12 cellular contexts compared by ENCODE assay signal in the genomic region with DNA sequence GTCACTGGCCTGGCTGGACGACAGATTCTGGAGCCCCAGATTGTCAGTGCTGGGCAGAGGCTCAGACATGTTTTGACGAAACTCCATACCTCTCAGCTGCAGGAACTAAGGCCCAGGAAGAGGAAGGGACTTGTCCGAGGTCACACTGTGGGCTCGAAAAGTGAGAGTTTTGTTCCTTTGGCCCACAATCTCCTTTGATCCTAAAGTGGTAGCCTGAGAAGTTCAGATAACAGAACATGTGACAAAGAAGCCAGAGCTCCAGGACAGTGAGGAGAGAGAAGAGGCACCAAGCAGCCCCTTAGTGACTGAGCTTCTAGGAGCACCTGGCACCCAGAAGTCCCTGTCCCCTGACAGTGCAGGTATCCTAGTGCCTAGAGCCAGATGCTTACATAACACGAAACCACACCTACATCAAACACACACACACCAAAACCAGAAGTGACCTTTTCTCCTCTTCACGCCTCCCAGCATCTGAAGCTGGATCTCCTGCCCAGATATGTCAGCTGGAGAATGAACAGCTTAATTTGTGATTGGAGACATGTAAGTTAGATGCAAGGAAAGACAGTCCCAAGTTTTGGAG.
DNase-seq lines count a peak whose midpoint lies in the region; ATAC-seq and TF ChIP-seq lines count a peak whose summit lies in the region.
"Had no signal": no experiment of that assay in that cellular context is flagged by ENCODE, and none has a peak within 500 bp of the region (broad histone marks: within the 10 kb centered on the region; RNA-seq: fewer than 3 reads in every experiment).

No MANE protein-coding gene starts in this region.

- H3K27me3 ChIP-seq in PC-3 (ENCODE audit: low read length) (no peaks in the 10 kb centered on the region), parathyroid adenoma (ENCODE audit: control insufficient read depth, insufficient read depth, low read length) (no peaks in the 10 kb centered on the region)
- H3K27me3 ChIP-seq: tibial nerve had no signal

- H3K36me3 ChIP-seq in PC-3 (ENCODE audit: low read depth, low read length) (no peaks in the 10 kb centered on the region), parathyroid adenoma (ENCODE audit: control insufficient read depth, insufficient read depth, low read length) (no peaks in the 10 kb centered on the region)
- H3K36me3 ChIP-seq: tibial nerve had no signal

- DNase-seq in CD1c-positive myeloid dendritic cell (ENCODE audit: extremely low spot score) (peak; percentile 30), PC-3 (no peak), RKO (ENCODE audit: low spot score) (no peak), chondrocyte (ENCODE audit: low spot score) (no peak)
- no peak for DNase-seq in activated CD8-positive, alpha-beta T cell treated with anti-CD3 and anti-CD28 coated beads, Interleukin-2, amount 10 ng/mL, durations not matched to agents 7 days and 5 days
- no peak for DNase-seq in activated CD4-positive, alpha-beta T cell treated with anti-CD3 and anti-CD28 coated beads for 4 hours
- DNase-seq: activated B cell treated with CpG ODN at 0.5 μM for 24 hours, DMS153 had no signal

- TF ChIP-seq CTCF in PC-3 (conservative IDR thresholded peaks at IDR 0.05; ENCODE audit: low read depth, low read length) = no peak
- TF ChIP-seq CTCF in parathyroid adenoma (IDR thresholded peaks at IDR 0.05) = no peak
- no peak for TF ChIP-seq CTCF in chondrocyte (IDR thresholded peaks at IDR 0.05)

- H3K27ac ChIP-seq in PC-3 (ENCODE audit: low read length) (0 out of 2 replicates have a peak overlapping the region, but pooled peaks have one; percentile 88), parathyroid adenoma (peak overlapping the region; percentile 92)

- H3K36me3 Mint-ChIP-seq in activated CD8-positive, alpha-beta T cell treated with anti-CD3 and anti-CD28 coated beads, Interleukin-2, amount 10 ng/mL, durations not matched to agents 7 days and 5 days (ENCODE audit: low read depth) = no peaks in the 10 kb centered on the region
- no peaks in the 10 kb centered on the region for H3K36me3 Mint-ChIP-seq in chondrocyte (ENCODE audit: low read depth)
- H3K36me3 Mint-ChIP-seq: natural killer cell treated with Interleukin-12 subunit alpha and Interleukin-12 subunit beta and Interleukin-15 and Interleukin-18, amount 100 ng/mL, for 72 hours had no signal

- H3K9me3 ChIP-seq in PC-3 (ENCODE audit: low read length) (no peaks in the 10 kb centered on the region), parathyroid adenoma (ENCODE audit: control insufficient read depth, low read length) (no peaks in the 10 kb centered on the region)
- H3K9me3 ChIP-seq: tibial nerve had no signal

- peaks cover 6% of the 10 kb centered on the region for H3K4me1 Mint-ChIP-seq in activated CD8-positive, alpha-beta T cell treated with anti-CD3 and anti-CD28 coated beads, Interleukin-2, amount 10 ng/mL, durations not matched to agents 7 days and 5 days (ENCODE audit: low read depth)
- peaks cover 37% of the 10 kb centered on the region for H3K4me1 Mint-ChIP-seq in chondrocyte (ENCODE audit: low read depth)

- peaks cover 60% of the 10 kb centered on the region for H3K4me1 ChIP-seq in PC-3 (ENCODE audit: insufficient read depth, low read length)
- peaks cover 49% of the 10 kb centered on the region for H3K4me1 ChIP-seq in parathyroid adenoma

- no peaks in the 10 kb centered on the region for H3K9me3 Mint-ChIP-seq in activated CD8-positive, alpha-beta T cell treated with anti-CD3 and anti-CD28 coated beads, Interleukin-2, amount 10 ng/mL, durations not matched to agents 7 days and 5 days (ENCODE audit: insufficient read depth)
- H3K9me3 Mint-ChIP-seq in chondrocyte (ENCODE audit: low read depth) = no peaks in the 10 kb centered on the region
- H3K9me3 Mint-ChIP-seq: activated B cell treated with CpG ODN at 0.5 μM for 24 hours; natural killer cell treated with Interleukin-12 subunit alpha and Interleukin-12 subunit beta and Interleukin-15 and Interleukin-18, amount 100 ng/mL, for 72 hours had no signal

- no peak overlapping the region for H2AFZ ChIP-seq in PC-3 (ENCODE audit: low read length)
- peak overlapping the region; percentile 70 for H2AFZ ChIP-seq in parathyroid adenoma

- H3K9ac ChIP-seq in PC-3 (ENCODE audit: low read length) = no peak overlapping the region
- no peak overlapping the region for H3K9ac ChIP-seq in parathyroid adenoma

- H3K27me3 Mint-ChIP-seq in activated CD8-positive, alpha-beta T cell treated with anti-CD3 and anti-CD28 coated beads, Interleukin-2, amount 10 ng/mL, durations not matched to agents 7 days and 5 days (ENCODE audit: low read depth) = peaks cover 15% of the 10 kb centered on the region
- no peaks in the 10 kb centered on the region for H3K27me3 Mint-ChIP-seq in chondrocyte (ENCODE audit: low read depth)

- CTCF ChIA-PET in PC-3 (lab: Charles Lee) = interaction anchor here (0.6 to 0.7 kb wide), 2 partner anchors 42 to 199 kb away, joined by 3 to 4 read pairs; no protein-coding TSS in a partner anchor
- CTCF ChIA-PET in activated CD8-positive, alpha-beta T cell treated with anti-CD3 and anti-CD28 coated beads, Interleukin-2, amount 10 ng/mL, durations not matched to agents 7 days and 5 days (lab: Charles Lee) = interaction anchor here (1.5 kb wide), 1 partner anchor 174 kb away, joined by 4 read pairs; no protein-coding TSS in a partner anchor

- no peak overlapping the region for H3K27ac Mint-ChIP-seq in activated CD8-positive, alpha-beta T cell treated with anti-CD3 and anti-CD28 coated beads, Interleukin-2, amount 10 ng/mL, durations not matched to agents 7 days and 5 days
- H3K27ac Mint-ChIP-seq in chondrocyte (ENCODE audit: unreplicated experiment) = no peak overlapping the region
- H3K27ac Mint-ChIP-seq: activated B cell treated with CpG ODN at 0.5 μM for 24 hours; natural killer cell treated with Interleukin-12 subunit alpha and Interleukin-12 subunit beta and Interleukin-15 and Interleukin-18, amount 100 ng/mL, for 72 hours had no signal

- H3K4me3 Mint-ChIP-seq in activated CD8-positive, alpha-beta T cell treated with anti-CD3 and anti-CD28 coated beads, Interleukin-2, amount 10 ng/mL, durations not matched to agents 7 days and 5 days = no peak overlapping the region
- H3K4me3 Mint-ChIP-seq in chondrocyte (ENCODE audit: unreplicated experiment) = no peak overlapping the region
- H3K4me3 Mint-ChIP-seq: activated B cell treated with CpG ODN at 0.5 μM for 24 hours; natural killer cell treated with Interleukin-12 subunit alpha and Interleukin-12 subunit beta and Interleukin-15 and Interleukin-18, amount 100 ng/mL, for 72 hours had no signal

- H3K4me3 ChIP-seq in PC-3 (ENCODE audit: low read length) (no peak overlapping the region), parathyroid adenoma (ENCODE audit: low read depth, low read length) (no peak overlapping the region)
- H3K4me3 ChIP-seq: tibial nerve had no signal

- ATAC-seq in PC-3 = no peak
- peak; percentile 48 for ATAC-seq in esophagus mucosa
- ATAC-seq in activated CD8-positive, alpha-beta T cell treated with anti-CD3 and anti-CD28 coated beads, Interleukin-2, amount 10 ng/mL, durations not matched to agents 7 days and 5 days = no peak

- POLR2A ChIA-PET in PC-3 (lab: Charles Lee; ENCODE audit: unreplicated experiment) = no interaction called here
- POLR2A ChIA-PET in activated CD8-positive, alpha-beta T cell treated with anti-CD3 and anti-CD28 coated beads, Interleukin-2, amount 10 ng/mL, durations not matched to agents 7 days and 5 days (lab: Charles Lee) = no interaction called here

- no peaks in the 10 kb centered on the region for H4K20me1 ChIP-seq in PC-3 (ENCODE audit: low read length)

- H3F3A ChIP-seq in PC-3 (ENCODE audit: low read length, unreplicated experiment) = peaks cover 18% of the 10 kb centered on the region

- H3K4me2 ChIP-seq in PC-3 (ENCODE audit: low read length) (no peak overlapping the region), parathyroid adenoma (ENCODE audit: low read length) (no peak overlapping the region)

- intact Hi-C loops in PC-3 (cut with micrococcal nuclease) = no loop called here

- BruUV-seq in PC-3 (replicated peaks; lab: Mats Ljungman, UMichigan) = no TSS peak

- no peaks in the 10 kb centered on the region for H3K79me2 ChIP-seq in PC-3 (ENCODE audit: low read length)
- H3K79me2 ChIP-seq in parathyroid adenoma = no peaks in the 10 kb centered on the region

- no peaks in the 10 kb centered on the region for H3K9me2 ChIP-seq in PC-3 (replicated peaks; ENCODE audit: low read length)
